ENCODE assay signal across 24 cellular contexts in genomic region chr20:19682249-19682648, GRCh38.
A peak's percentile ranks its signal among the peaks of the same experiment; 100 is the strongest.
DNase-seq lines count a peak whose midpoint lies in the region; ATAC-seq, FAIRE-seq and TF ChIP-seq lines count a peak whose summit lies in the region.
"Had no signal": no experiment of that assay in that cellular context is flagged by ENCODE, and none has a peak within 500 bp of the region (broad histone marks: within the 10 kb centered on the region; RNA-seq: fewer than 3 reads in every experiment).

No MANE protein-coding gene starts in this region.

- intact Hi-C loops in GM12878 (cut with micrococcal nuclease; ENCODE audit: unreplicated experiment) (no loop called here), dorsolateral prefrontal cortex (cut with DNase I) (no loop called here)

- TF ChIP-seq EP300 in GM12878 (IDR thresholded peaks at IDR 0.05; ENCODE audit: borderline replicate concordance in 1 of 2, control insufficient read depth in 1 of 2, low read depth in 2 of 2, low read length in 2 of 2) = no peak

- no peaks in the 10 kb centered on the region for H3K36me3 ChIP-seq in GM12878 (ENCODE audit: control insufficient read depth in 2 of 2, insufficient read depth in 2 of 2, low read length in 1 of 2)
- H3K36me3 ChIP-seq in Karpas-422 (ENCODE audit: insufficient read depth, low read length) = no peaks in the 10 kb centered on the region
- H3K36me3 ChIP-seq: BE2C; BLaER1 treated with 17β-estradiol and CSF1 and Interleukin-3, amounts not matched to agents 10 nM and 100 nM; HAP-1 had no signal

- TF ChIP-seq CTCF in GM12878 (IDR thresholded peaks at IDR 0.05 in 2 of 3, conservative IDR thresholded peaks at IDR 0.05 in 1 of 3; ENCODE audit: control insufficient read depth in 2 of 3, extremely low read depth in 1 of 3, insufficient read depth in 1 of 3, low read depth in 3 of 3, low read length in 3 of 3) (no peak), dorsolateral prefrontal cortex (IDR thresholded peaks at IDR 0.05 in 54 of 56, conservative IDR thresholded peaks at IDR 0.05 in 2 of 56; ENCODE audit: low read depth in 1 of 56, partially characterized antibody in 56 of 56) (no peak)

- H3K9ac ChIP-seq in GM12878 (ENCODE audit: control insufficient read depth, insufficient read depth, low read length) = no peak overlapping the region
- no peak overlapping the region for H3K9ac ChIP-seq in Karpas-422 (ENCODE audit: low read length)
- H3K9ac ChIP-seq: BLaER1 treated with 17β-estradiol and CSF1 and Interleukin-3, amounts not matched to agents 10 nM and 100 nM had no signal

- BruUV-seq in GM12878 (replicated peaks; lab: Mats Ljungman, UMichigan) = no TSS peak

- H3K4me1 ChIP-seq in GM12878 (ENCODE audit: control insufficient read depth, insufficient read depth, low read length) = no peaks in the 10 kb centered on the region
- H3K4me1 ChIP-seq in Karpas-422 (ENCODE audit: low read length) = no peaks in the 10 kb centered on the region
- H3K4me1 ChIP-seq: A549, BE2C, HAP-1 had no signal

- no peak overlapping the region for H2AFZ ChIP-seq in GM12878 (ENCODE audit: control insufficient read depth, low read depth, low read length)
- H2AFZ ChIP-seq in Karpas-422 (ENCODE audit: low read length) = no peak overlapping the region

- H3K9me2 ChIP-seq in Karpas-422 (replicated peaks; ENCODE audit: insufficient read depth, low read length) = no peaks in the 10 kb centered on the region

- H3K9me3 ChIP-seq in GM12878 (replicated peaks; ENCODE audit: control insufficient read depth, insufficient read depth, low read length) (peaks cover 2% of the 10 kb centered on the region; the same call in 1 of the 3 replicates), Karpas-422 (ENCODE audit: low read length) (no peaks in the 10 kb centered on the region)
- H3K9me3 ChIP-seq: A549, BE2C, HAP-1 had no signal

- no peak overlapping the region for H3K4me3 ChIP-seq in GM12878
- H3K4me3 ChIP-seq in Karpas-422 (ENCODE audit: low read length) = no peak overlapping the region
- no peak overlapping the region for H3K4me3 ChIP-seq in dorsolateral prefrontal cortex
- H3K4me3 ChIP-seq: A549; BLaER1 treated with 17β-estradiol and CSF1 and Interleukin-3, amounts not matched to agents 10 nM and 100 nM; HAP-1 had no signal

- SMC1A ChIA-PET in GM12878 (lab: Charles Lee; ENCODE audit: uncharacterized antibody, unreplicated experiment) = interaction anchor here (1.4 to 2.2 kb wide), 2 partner anchors 9 to 13 kb away, joined by 3 to 7 read pairs; no protein-coding TSS in a partner anchor

- in situ Hi-C loops in GM12878 (cut with MboI) = no loop called here

- no peak overlapping the region for H3K4me2 ChIP-seq in GM12878 (ENCODE audit: control insufficient read depth, insufficient read depth)
- no peak overlapping the region for H3K4me2 ChIP-seq in Karpas-422 (ENCODE audit: low read depth, low read length, poor library complexity, severe bottlenecking)
- H3K4me2 ChIP-seq: A549; BLaER1 treated with 17β-estradiol and CSF1 and Interleukin-3, amounts not matched to agents 10 nM and 100 nM had no signal

- no peaks in the 10 kb centered on the region for H3K27me3 Mint-ChIP-seq in stimulated activated naive CD8-positive, alpha-beta T cell treated with anti-CD3 and anti-CD28 coated beads, Interleukin-15, amount 100 ng/mL, for 72 hours
- peaks cover 29 to 56% of the 10 kb centered on the region in 2 donors for H3K27me3 Mint-ChIP-seq in stimulated activated naive B cell treated with anti-CD40 and anti-IgM and Interleukin-4, amounts not matched to agents 10 μg/mL and 1 μg/mL and 100 μg/mL, for 72 hours
- H3K27me3 Mint-ChIP-seq: CD4-positive, alpha-beta T cell had no signal

- CTCF ChIA-PET in GM12878 (lab: Yijun Ruan, JAX) = interaction anchor here (1.4 to 1.7 kb wide), 2 partner anchors 11 to 52 kb away, joined by 5 to 7 read pairs; no protein-coding TSS in a partner anchor

- FAIRE-seq in GM12878 (lab: Jason Lieb, UNC) = no peak
- FAIRE-seq: A549, H54 had no signal

- RAD21 ChIA-PET in GM12878 (lab: Charles Lee; ENCODE audit: unreplicated experiment) = interaction anchor here (1.4 to 1.5 kb wide), 2 partner anchors 11 to 55 kb away, joined by 4 to 6 read pairs; no protein-coding TSS in a partner anchor

- POLR2A ChIA-PET in GM12878 (lab: Charles Lee) = interaction anchor here (0.5 kb wide), 1 partner anchor 575 kb away, joined by 6 read pairs; no protein-coding TSS in a partner anchor

- peak; percentile 49 for ATAC-seq in stimulated activated naive CD8-positive, alpha-beta T cell treated with anti-CD3 and anti-CD28 coated beads, Interleukin-15, amount 100 ng/mL, for 72 hours
- no peak for ATAC-seq in stimulated activated naive CD8-positive, alpha-beta T cell treated with anti-CD3 and anti-CD28 coated beads, Interleukin-15, Interleukin-2, amounts not matched to agents 100 U/mL and 50 U/mL, for 24 hours
- peak; percentile 72 for ATAC-seq in GM18868 (IDR thresholded peaks at IDR 0.05; ENCODE audit: unreplicated experiment)
- peak; percentile 83 for ATAC-seq in GM12878
- ATAC-seq in stimulated activated naive B cell treated with anti-CD40 and anti-IgM and Interleukin-4, amounts not matched to agents 10 μg/mL and 1 μg/mL and 100 μg/mL, for 72 hours (replicated peaks) = peak; percentile 68 to 92
- no peak for ATAC-seq in left lobe of liver
- ATAC-seq: A549 had no signal

- H3K27ac ChIP-seq in GM12878 (ENCODE audit: control insufficient read depth, insufficient read depth) (no peak overlapping the region), Karpas-422 (ENCODE audit: low read length) (no peak overlapping the region), dorsolateral prefrontal cortex (no peak overlapping the region)
- H3K27ac ChIP-seq: A549; BLaER1 treated with 17β-estradiol and CSF1 and Interleukin-3, amounts not matched to agents 10 nM and 100 nM had no signal

- H3K9me3 Mint-ChIP-seq in stimulated activated naive CD8-positive, alpha-beta T cell treated with anti-CD3 and anti-CD28 coated beads, Interleukin-15, amount 100 ng/mL, for 72 hours = peaks cover 9 to 10% of the 10 kb centered on the region in 2 donors
- peaks cover 9% of the 10 kb centered on the region in 2 donors for H3K9me3 Mint-ChIP-seq in stimulated activated naive B cell treated with anti-CD40 and anti-IgM and Interleukin-4, amounts not matched to agents 10 μg/mL and 1 μg/mL and 100 μg/mL, for 72 hours

- 0% methylated on average over 2 of the region's 2 CpGs for WGBS in GM12878 (ENCODE audit: insufficient coverage, insufficient replicate concordance, low lambda C conversion rate, missing lambda C conversion rate)

- H4K20me1 ChIP-seq in GM12878 (ENCODE audit: control insufficient read depth, insufficient read depth) (no peaks in the 10 kb centered on the region), Karpas-422 (ENCODE audit: insufficient read depth, low read depth, low read length) (no peaks in the 10 kb centered on the region)
- H4K20me1 ChIP-seq: BLaER1 treated with 17β-estradiol and CSF1 and Interleukin-3, amounts not matched to agents 10 nM and 100 nM had no signal

- H3K4me1 Mint-ChIP-seq in stimulated activated naive CD8-positive, alpha-beta T cell treated with anti-CD3 and anti-CD28 coated beads, Interleukin-15, amount 100 ng/mL, for 72 hours = no peaks in the 10 kb centered on the region
- peaks cover 5 to 11% of the 10 kb centered on the region in 2 donors for H3K4me1 Mint-ChIP-seq in stimulated activated naive B cell treated with anti-CD40 and anti-IgM and Interleukin-4, amounts not matched to agents 10 μg/mL and 1 μg/mL and 100 μg/mL, for 72 hours
- H3K4me1 Mint-ChIP-seq: CD8-positive, alpha-beta memory T cell had no signal

- TF ChIP-seq RAD21 in GM12878 (IDR thresholded peaks at IDR 0.05; ENCODE audit: insufficient read depth, low read depth, low read length) = no peak

- H3K79me2 ChIP-seq in GM12878 (ENCODE audit: control insufficient read depth, insufficient read depth, low read length) (no peaks in the 10 kb centered on the region), Karpas-422 (ENCODE audit: low read length) (no peaks in the 10 kb centered on the region)

- H3K36me3 Mint-ChIP-seq in stimulated activated naive B cell treated with anti-CD40 and anti-IgM and Interleukin-4, amounts not matched to agents 10 μg/mL and 1 μg/mL and 100 μg/mL, for 72 hours = peaks cover 6 to 11% of the 10 kb centered on the region in 2 donors
- H3K36me3 Mint-ChIP-seq: CD8-positive, alpha-beta memory T cell had no signal

- H3K27me3 ChIP-seq in GM12878 (replicated peaks in 1 of 2; ENCODE audit: control insufficient read depth in 2 of 2, insufficient read depth in 2 of 2, low read length in 1 of 2) = no peaks in the 10 kb centered on the region
- no peaks in the 10 kb centered on the region for H3K27me3 ChIP-seq in Karpas-422 (ENCODE audit: low read length)
- H3K27me3 ChIP-seq in dorsolateral prefrontal cortex = no peaks in the 10 kb centered on the region
- H3K27me3 ChIP-seq: BE2C; BLaER1 treated with 17β-estradiol and CSF1 and Interleukin-3, amounts not matched to agents 10 nM and 100 nM had no signal

- no peak overlapping the region for H3K27ac Mint-ChIP-seq in stimulated activated naive CD8-positive, alpha-beta T cell treated with anti-CD3 and anti-CD28 coated beads, Interleukin-15, amount 100 ng/mL, for 72 hours
- no peak overlapping the region for H3K27ac Mint-ChIP-seq in stimulated activated naive B cell treated with anti-CD40 and anti-IgM and Interleukin-4, amounts not matched to agents 10 μg/mL and 1 μg/mL and 100 μg/mL, for 72 hours
- H3K27ac Mint-ChIP-seq: CD14-positive monocyte; CD4-positive, alpha-beta T cell; CD8-positive, alpha-beta memory T cell; HFFc6 had no signal

- DNase-seq in stimulated activated naive CD8-positive, alpha-beta T cell treated with anti-CD3 and anti-CD28 coated beads, Interleukin-15, amount 100 ng/mL, for 72 hours = no peak
- DNase-seq in stimulated activated naive CD8-positive, alpha-beta T cell treated with anti-CD3 and anti-CD28 coated beads, Interleukin-15, Interleukin-2, amounts not matched to agents 100 U/mL and 50 U/mL, for 24 hours = no peak
- DNase-seq in GM12878 (ENCODE audit: low read depth, low spot score) (no peak), Karpas-422 (no peak), left lobe of liver (ENCODE audit: low spot score) (no peak), dorsolateral prefrontal cortex (no peak)
- DNase-seq in stimulated activated naive B cell treated with anti-CD40 and anti-IgM and Interleukin-4, amounts not matched to agents 10 μg/mL and 1 μg/mL and 100 μg/mL, for 72 hours = peak; percentile 34
- DNase-seq: 8988T; ACHN; AML-193; BE2C; CD4-positive, alpha-beta T cell; CD8-positive, alpha-beta memory T cell; DMS53; DMS79 treated with DMSO at 0.1 percent for 48 hours; GF-D8; GOT3; HFFc6 had no signal

- H3K4me3 Mint-ChIP-seq in stimulated activated naive CD8-positive, alpha-beta T cell treated with anti-CD3 and anti-CD28 coated beads, Interleukin-15, amount 100 ng/mL, for 72 hours = no peak overlapping the region
- H3K4me3 Mint-ChIP-seq in stimulated activated naive B cell treated with anti-CD40 and anti-IgM and Interleukin-4, amounts not matched to agents 10 μg/mL and 1 μg/mL and 100 μg/mL, for 72 hours = no peak overlapping the region
- H3K4me3 Mint-ChIP-seq: CD14-positive monocyte; CD4-positive, alpha-beta T cell; CD8-positive, alpha-beta memory T cell; HFFc6 had no signal

- TF ChIP-seq POLR2A in GM12878 (IDR thresholded peaks at IDR 0.05; ENCODE audit: low read depth, low read length) = no peak

TF ChIP-seq in GM12878, 131 proteins besides CTCF, POLR2A, EP300 and RAD21 (continues in another document):
- TF ChIP-seq CEBPB (IDR thresholded peaks at IDR 0.05; ENCODE audit: borderline replicate concordance in 1 of 2, low read depth in 2 of 2, low read length in 2 of 2) = no peak
- TF ChIP-seq SRF (IDR thresholded peaks at IDR 0.05; ENCODE audit: low read depth in 2 of 2, low read length in 2 of 2) = no peak

Comparison
In these comparisons a context has a peak if more than half of its experiments do, and no peak if none do; other contexts are left out.
1. ATAC-seq: peak in stimulated activated naive CD8-positive, alpha-beta T cell treated with anti-CD3 and anti-CD28 coated beads, Interleukin-15, amount 100 ng/mL, for 72 hours (single experiment), GM18868 (single experiment), GM12878 (single experiment) and stimulated activated naive B cell treated with anti-CD40 and anti-IgM and Interleukin-4, amounts not matched to agents 10 μg/mL and 1 μg/mL and 100 μg/mL, for 72 hours (2 of 2); none in stimulated activated naive CD8-positive, alpha-beta T cell treated with anti-CD3 and anti-CD28 coated beads, Interleukin-15, Interleukin-2, amounts not matched to agents 100 U/mL and 50 U/mL, for 24 hours (single experiment) and left lobe of liver (single experiment).